In the genomic region with DNA sequence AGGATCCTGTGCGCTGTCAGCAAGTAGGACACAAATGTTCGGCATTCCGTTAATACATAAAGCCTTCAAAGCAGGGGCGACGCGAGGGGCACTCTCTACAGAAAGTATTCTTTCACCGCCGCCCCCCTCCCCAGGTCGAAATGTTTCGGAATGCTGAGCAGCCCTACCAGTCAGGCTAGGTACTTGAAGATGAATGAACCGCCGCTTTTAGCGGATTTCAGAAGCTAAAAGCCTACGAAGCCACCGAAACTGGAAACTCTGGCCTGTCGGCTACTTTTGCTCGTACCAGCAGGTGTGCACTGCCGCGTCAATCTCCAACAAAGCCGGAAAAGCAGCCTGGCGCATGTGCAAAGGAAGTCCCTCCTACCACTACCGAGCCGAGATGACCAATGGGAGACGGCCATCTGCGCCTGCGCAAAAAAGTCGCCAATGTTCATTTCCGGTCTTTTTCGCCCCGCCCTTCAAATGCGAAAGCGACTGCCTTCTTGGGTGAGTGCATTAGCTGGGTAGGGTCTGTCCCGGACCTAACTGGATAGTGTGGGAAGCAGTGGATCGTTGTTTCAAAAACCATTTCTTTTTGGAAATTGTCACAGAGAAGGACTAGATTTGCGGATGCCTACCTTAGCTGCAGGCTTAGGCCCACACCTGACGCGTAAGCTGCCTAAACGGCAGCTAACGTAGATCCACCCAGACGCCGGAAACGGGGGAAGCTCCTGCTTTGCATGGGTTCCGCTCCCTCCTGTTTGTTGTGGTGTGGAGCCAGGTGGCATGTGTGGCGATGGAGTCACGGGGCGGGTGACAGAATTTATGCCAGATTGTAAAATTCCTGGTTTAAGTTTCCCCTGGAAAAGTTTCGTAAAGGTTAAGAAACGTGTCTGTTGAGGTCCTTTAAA, we compare ENCODE assay signal across 1 cellular context.
TF ChIP-seq lines count a peak whose summit lies in the region.

A gene (minus strand): TSS at position 301 of the 893 bp plus-strand sequence. CDS start 534 bp downstream, outside the sequence.

TF ChIP-seq in K562, 482 proteins besides CTCF, POLR2A, EP300 and RAD21 (continued from another document and continues in another):
- TF ChIP-seq, protein P1, sequence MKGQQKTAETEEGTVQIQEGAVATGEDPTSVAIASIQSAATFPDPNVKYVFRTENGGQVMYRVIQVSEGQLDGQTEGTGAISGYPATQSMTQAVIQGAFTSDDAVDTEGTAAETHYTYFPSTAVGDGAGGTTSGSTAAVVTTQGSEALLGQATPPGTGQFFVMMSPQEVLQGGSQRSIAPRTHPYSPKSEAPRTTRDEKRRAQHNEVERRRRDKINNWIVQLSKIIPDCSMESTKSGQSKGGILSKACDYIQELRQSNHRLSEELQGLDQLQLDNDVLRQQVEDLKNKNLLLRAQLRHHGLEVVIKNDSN (CRISPR knock-in tag; IDR thresholded peaks at IDR 0.05) = peak; percentile 23; the same call in 1 of the 2 replicates
- no peak for TF ChIP-seq CSDE1 (IDR thresholded peaks at IDR 0.05)
- peak; percentile 23 for TF ChIP-seq SP2 (IDR thresholded peaks at IDR 0.05; ENCODE audit: extremely low read depth, low read depth, low read length, poor library complexity, severe bottlenecking)
- TF ChIP-seq, protein P2, sequence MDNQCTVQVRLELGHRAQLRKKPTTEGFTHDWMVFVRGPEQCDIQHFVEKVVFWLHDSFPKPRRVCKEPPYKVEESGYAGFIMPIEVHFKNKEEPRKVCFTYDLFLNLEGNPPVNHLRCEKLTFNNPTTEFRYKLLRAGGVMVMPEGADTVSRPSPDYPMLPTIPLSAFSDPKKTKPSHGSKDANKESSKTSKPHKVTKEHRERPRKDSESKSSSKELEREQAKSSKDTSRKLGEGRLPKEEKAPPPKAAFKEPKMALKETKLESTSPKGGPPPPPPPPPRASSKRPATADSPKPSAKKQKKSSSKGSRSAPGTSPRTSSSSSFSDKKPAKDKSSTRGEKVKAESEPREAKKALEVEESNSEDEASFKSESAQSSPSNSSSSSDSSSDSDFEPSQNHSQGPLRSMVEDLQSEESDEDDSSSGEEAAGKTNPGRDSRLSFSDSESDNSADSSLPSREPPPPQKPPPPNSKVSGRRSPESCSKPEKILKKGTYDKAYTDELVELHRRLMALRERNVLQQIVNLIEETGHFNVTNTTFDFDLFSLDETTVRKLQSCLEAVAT (IDR thresholded peaks at IDR 0.05) = no peak
- peak; percentile 90 for TF ChIP-seq POLR2H (tag; IDR thresholded peaks at IDR 0.05; ENCODE audit: low read depth)
- peak; percentile 92 for TF ChIP-seq SUPT5H (IDR thresholded peaks at IDR 0.05)
- peak; percentile 86 for TF ChIP-seq ZFX (CRISPR knock-in tag; IDR thresholded peaks at IDR 0.05)
- TF ChIP-seq KDM5B (IDR thresholded peaks at IDR 0.05; ENCODE audit: insufficient replicate concordance, low read depth, low read length) = peak; percentile 81
- TF ChIP-seq, protein P3, sequence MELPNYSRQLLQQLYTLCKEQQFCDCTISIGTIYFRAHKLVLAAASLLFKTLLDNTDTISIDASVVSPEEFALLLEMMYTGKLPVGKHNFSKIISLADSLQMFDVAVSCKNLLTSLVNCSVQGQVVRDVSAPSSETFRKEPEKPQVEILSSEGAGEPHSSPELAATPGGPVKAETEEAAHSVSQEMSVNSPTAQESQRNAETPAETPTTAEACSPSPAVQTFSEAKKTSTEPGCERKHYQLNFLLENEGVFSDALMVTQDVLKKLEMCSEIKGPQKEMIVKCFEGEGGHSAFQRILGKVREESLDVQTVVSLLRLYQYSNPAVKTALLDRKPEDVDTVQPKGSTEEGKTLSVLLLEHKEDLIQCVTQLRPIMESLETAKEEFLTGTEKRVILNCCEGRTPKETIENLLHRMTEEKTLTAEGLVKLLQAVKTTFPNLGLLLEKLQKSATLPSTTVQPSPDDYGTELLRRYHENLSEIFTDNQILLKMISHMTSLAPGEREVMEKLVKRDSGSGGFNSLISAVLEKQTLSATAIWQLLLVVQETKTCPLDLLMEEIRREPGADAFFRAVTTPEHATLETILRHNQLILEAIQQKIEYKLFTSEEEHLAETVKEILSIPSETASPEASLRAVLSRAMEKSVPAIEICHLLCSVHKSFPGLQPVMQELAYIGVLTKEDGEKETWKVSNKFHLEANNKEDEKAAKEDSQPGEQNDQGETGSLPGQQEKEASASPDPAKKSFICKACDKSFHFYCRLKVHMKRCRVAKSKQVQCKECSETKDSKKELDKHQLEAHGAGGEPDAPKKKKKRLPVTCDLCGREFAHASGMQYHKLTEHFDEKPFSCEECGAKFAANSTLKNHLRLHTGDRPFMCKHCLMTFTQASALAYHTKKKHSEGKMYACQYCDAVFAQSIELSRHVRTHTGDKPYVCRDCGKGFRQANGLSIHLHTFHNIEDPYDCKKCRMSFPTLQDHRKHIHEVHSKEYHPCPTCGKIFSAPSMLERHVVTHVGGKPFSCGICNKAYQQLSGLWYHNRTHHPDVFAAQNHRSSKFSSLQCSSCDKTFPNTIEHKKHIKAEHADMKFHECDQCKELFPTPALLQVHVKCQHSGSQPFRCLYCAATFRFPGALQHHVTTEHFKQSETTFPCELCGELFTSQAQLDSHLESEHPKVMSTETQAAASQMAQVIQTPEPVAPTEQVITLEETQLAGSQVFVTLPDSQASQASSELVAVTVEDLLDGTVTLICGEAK (IDR thresholded peaks at IDR 0.05) = peak; percentile 85
- TF ChIP-seq, protein P3 (CRISPR knock-in tag; IDR thresholded peaks at IDR 0.05) = no peak
- TF ChIP-seq, protein P4, sequence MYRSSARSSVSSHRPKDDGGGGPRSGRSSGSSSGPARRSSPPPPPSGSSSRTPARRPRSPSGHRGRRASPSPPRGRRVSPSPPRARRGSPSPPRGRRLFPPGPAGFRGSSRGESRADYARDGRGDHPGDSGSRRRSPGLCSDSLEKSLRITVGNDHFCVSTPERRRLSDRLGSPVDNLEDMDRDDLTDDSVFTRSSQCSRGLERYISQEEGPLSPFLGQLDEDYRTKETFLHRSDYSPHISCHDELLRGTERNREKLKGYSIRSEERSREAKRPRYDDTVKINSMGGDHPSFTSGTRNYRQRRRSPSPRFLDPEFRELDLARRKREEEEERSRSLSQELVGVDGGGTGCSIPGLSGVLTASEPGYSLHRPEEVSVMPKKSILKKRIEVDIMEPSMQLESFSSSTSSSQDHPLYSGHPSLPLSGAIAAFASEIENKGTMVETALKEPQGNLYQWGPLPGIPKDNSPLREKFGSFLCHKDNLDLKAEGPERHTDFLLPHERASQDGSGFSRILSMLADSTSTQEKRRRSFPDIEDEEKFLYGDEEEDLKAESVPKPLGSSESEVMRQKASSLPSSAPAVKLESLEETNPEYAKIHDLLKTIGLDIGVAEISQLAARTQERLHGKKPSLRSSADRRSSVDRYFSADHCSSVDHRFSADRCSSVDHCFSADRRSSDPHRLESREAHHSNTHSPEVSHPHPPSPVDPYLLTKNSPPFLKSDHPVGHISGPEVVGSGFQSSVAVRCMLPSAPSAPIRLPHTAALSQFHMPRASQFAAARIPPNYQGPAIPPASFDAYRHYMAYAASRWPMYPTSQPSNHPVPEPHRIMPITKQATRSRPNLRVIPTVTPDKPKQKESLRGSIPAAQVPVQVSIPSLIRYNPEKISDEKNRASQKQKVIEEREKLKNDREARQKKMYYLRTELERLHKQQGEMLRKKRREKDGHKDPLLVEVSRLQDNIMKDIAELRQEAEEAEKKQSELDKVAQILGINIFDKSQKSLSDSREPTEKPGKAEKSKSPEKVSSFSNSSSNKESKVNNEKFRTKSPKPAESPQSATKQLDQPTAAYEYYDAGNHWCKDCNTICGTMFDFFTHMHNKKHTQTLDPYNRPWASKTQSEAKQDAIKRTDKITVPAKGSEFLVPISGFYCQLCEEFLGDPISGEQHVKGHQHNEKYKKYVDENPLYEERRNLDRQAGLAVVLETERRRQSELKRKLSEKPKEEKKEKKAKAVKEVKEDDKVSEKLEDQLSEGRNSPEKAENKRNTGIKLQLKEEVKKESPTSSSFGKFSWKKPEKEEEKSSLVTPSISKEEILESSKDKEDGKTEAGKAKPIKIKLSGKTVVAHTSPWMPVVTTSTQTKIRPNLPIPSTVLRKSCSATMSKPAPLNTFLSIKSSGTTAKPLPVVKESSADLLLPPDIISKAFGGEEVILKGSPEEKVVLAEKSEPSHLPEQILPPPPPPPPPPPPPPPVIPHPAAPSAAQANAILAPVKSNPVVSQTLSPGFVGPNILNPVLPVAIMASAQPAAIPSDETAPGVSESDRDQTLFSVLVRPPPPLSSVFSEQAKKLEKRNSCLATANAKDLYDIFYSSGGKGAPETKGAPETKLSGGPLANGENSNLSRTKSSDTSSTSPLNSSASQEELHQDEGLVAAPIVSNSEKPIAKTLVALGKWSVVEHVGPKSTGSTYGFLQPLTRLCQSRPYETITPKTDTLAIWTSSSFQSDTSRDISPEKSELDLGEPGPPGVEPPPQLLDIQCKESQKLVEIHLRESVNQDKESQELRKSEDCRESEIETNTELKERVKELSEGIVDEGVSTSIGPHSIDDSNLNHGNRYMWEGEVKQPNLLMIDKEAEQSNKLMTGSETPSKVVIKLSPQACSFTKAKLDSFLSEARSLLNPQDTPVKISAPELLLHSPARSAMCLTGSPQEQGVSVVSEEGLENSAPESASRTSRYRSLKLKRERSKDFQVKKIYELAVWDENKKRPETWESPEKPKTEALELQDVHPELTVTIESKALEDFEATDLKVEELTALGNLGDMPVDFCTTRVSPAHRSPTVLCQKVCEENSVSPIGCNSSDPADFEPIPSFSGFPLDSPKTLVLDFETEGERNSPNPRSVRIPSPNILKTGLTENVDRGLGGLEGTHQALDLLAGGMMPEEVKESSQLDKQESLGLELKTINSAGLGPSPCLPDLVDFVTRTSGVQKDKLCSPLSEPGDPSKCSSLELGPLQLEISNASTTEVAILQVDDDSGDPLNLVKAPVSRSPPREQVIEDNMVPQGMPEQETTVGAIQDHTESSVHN (IDR thresholded peaks at IDR 0.05; ENCODE audit: borderline replicate concordance in 1 of 2, low read depth in 1 of 2) = 0 out of 4 replicates have a peak, but pooled peaks of 1 of the 2 experiments have one; percentile 37
- peak; percentile 77 for TF ChIP-seq TAF1 (IDR thresholded peaks at IDR 0.05; ENCODE audit: control insufficient read depth, extremely low read depth, insufficient read depth, low read length, severe bottlenecking)
- no peak for TF ChIP-seq CBFA2T2 (conservative IDR thresholded peaks at IDR 0.05)
- TF ChIP-seq YY1 (IDR thresholded peaks at IDR 0.05; ENCODE audit: borderline replicate concordance in 1 of 3, control insufficient read depth in 1 of 3, extremely low read depth in 1 of 3, insufficient read depth in 3 of 3, insufficient read length in 1 of 3, insufficient replicate concordance in 2 of 3, low read depth in 1 of 3, low read length in 2 of 3) = peak in 2 of 3 experiments; percentile 23 to 41
- no peak for TF ChIP-seq EWSR1 (IDR thresholded peaks at IDR 0.05; ENCODE audit: borderline replicate concordance, low read depth, partially characterized antibody)
- TF ChIP-seq MAFK (IDR thresholded peaks at IDR 0.05; ENCODE audit: low read length) = no peak
- 0 out of 2 replicates have a peak, but pooled peaks have one; percentile 62 for TF ChIP-seq NFRKB (IDR thresholded peaks at IDR 0.05; ENCODE audit: low read depth)
- 0 out of 2 replicates have a peak, but pooled peaks have one; percentile 11 for TF ChIP-seq GATAD2B (IDR thresholded peaks at IDR 0.05; ENCODE audit: borderline replicate concordance)
- no peak for TF ChIP-seq MEF2D (tag; conservative IDR thresholded peaks at IDR 0.05; ENCODE audit: low read depth)
- TF ChIP-seq KDM4B (IDR thresholded peaks at IDR 0.05; ENCODE audit: borderline replicate concordance in 2 of 2, low read depth in 1 of 2) = 0 out of 4 replicates have a peak, but pooled peaks of 1 of the 2 experiments have one; percentile 29
- TF ChIP-seq, protein P5, sequence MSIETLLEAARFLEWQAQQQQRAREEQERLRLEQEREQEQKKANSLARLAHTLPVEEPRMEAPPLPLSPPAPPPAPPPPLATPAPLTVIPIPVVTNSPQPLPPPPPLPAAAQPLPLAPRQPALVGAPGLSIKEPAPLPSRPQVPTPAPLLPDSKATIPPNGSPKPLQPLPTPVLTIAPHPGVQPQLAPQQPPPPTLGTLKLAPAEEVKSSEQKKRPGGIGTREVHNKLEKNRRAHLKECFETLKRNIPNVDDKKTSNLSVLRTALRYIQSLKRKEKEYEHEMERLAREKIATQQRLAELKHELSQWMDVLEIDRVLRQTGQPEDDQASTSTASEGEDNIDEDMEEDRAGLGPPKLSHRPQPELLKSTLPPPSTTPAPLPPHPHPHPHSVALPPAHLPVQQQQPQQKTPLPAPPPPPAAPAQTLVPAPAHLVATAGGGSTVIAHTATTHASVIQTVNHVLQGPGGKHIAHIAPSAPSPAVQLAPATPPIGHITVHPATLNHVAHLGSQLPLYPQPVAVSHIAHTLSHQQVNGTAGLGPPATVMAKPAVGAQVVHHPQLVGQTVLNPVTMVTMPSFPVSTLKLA (conservative IDR thresholded peaks at IDR 0.05) = peak; percentile 87 to 91
- peak; percentile 19; the same call in 1 of the 2 replicates for TF ChIP-seq ZNF41 (CRISPR knock-in tag; conservative IDR thresholded peaks at IDR 0.05)
